ENCODE assay signal across 13 cellular contexts in the genomic region with DNA sequence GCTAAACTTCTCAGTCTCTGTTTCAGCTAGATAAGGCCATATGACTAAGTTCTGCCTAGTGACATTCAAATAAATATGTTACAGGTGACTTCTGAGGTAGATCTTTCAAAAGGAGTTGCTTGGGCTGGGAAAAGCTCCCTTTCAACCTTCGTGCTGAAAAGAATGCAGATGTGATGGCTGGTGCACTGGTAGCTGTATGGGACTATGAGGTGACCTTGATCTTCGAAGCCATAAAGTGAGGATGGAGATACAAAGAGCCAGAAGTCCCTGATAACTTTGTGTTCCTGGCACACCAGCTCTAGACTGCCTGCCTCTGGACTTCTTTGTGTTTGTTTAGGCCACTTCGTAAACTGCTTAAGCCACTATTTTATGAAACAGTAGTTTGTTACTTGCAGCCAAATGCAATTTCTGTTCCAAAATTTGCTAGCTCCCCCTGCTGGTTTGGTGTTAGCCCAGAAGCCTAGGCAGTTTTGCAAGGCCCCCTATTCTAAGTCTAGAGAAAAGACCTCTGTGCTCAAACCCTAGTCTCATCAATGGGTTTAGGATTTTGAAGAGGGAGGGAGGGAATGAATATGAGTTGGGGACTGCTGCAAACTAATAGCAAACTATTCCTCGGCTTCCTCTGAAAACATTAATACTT. TPM values are rescaled to one million over a fixed set of nuclear protein-coding genes. Genes with fewer than 3 reads are reported as not detected.
DNase-seq lines count a peak whose midpoint lies in the region; ATAC-seq, FAIRE-seq and TF ChIP-seq lines count a peak whose summit lies in the region.
"Had no signal": no experiment of that assay in that cellular context is flagged by ENCODE, and none has a peak within 500 bp of the region (broad histone marks: within the 10 kb centered on the region; RNA-seq: fewer than 3 reads in every experiment).

No MANE protein-coding gene starts in this region.

- 0 out of 2 replicates have a peak, but pooled peaks cover 2% of the 10 kb centered on the region for H3K9me3 ChIP-seq in K562 (replicated peaks; ENCODE audit: control insufficient read depth, insufficient read depth, low read depth, low read length)

- H3K9me3 Mint-ChIP-seq in activated CD8-positive, alpha-beta T cell treated with anti-CD3 and anti-CD28 coated beads for 36 hours = peaks cover 2% of the 10 kb centered on the region
- no peaks in the 10 kb centered on the region for H3K9me3 Mint-ChIP-seq in activated CD8-positive, alpha-beta T cell treated with anti-CD3 and anti-CD28 coated beads, Interleukin-2, amount 10 ng/mL, durations not matched to agents 7 days and 5 days (ENCODE audit: insufficient read depth)
- no peaks in the 10 kb centered on the region for H3K9me3 Mint-ChIP-seq in osteocyte (ENCODE audit: unreplicated experiment)

- DNase-seq in activated CD8-positive, alpha-beta T cell treated with anti-CD3 and anti-CD28 coated beads for 36 hours = peak; percentile 12
- no peak for DNase-seq in activated CD8-positive, alpha-beta T cell treated with anti-CD3 and anti-CD28 coated beads, Interleukin-2, amount 10 ng/mL, durations not matched to agents 7 days and 5 days
- peak; percentile 22 for DNase-seq in LoVo (ENCODE audit: low spot score)
- DNase-seq in K562 (ENCODE audit: extremely low read depth in 1 of 4, low spot score in 3 of 4) = peak in 2 of 4 experiments; percentile 17 to 36
- no peak for DNase-seq in osteocyte (ENCODE audit: extremely low spot score, unreplicated experiment)
- no peak for DNase-seq in omental fat pad (ENCODE audit: low spot score)
- DNase-seq: effector CD8-positive, alpha-beta T cell; MG63; NCI-H526 treated with DMSO at 0.1 percent for 48 hours had no signal

- WGBS in K562 (ENCODE audit: insufficient coverage, low coverage, missing lambda C conversion rate) = 4% methylated on average over 4 of the region's 4 CpGs

- TF ChIP-seq CTCF in activated CD8-positive, alpha-beta T cell treated with anti-CD3 and anti-CD28 coated beads for 36 hours (IDR thresholded peaks at IDR 0.05) = no peak
- TF ChIP-seq CTCF in K562 (IDR thresholded peaks at IDR 0.05 in 2 of 3, conservative IDR thresholded peaks at IDR 0.05 in 1 of 3; ENCODE audit: insufficient read depth in 2 of 3, low read depth in 1 of 3, low read length in 3 of 3) (peak; percentile 41 to 46 (median 42); a peak in 5 of 6 replicates), osteocyte (IDR thresholded peaks at IDR 0.05) (peak; percentile 21), omental fat pad (IDR thresholded peaks at IDR 0.05) (no peak)

- H3K27me3 ChIP-seq in K562 (ENCODE audit: control insufficient read depth in 2 of 2, insufficient read depth in 2 of 2, low read length in 2 of 2) = peaks cover 0 to 2% of the 10 kb centered on the region in 2 experiments; a peak in 1 of 5 replicates
- H3K27me3 ChIP-seq: BLaER1, MG63 had no signal

- H3K4me3 Mint-ChIP-seq in activated CD8-positive, alpha-beta T cell treated with anti-CD3 and anti-CD28 coated beads for 36 hours = no peak overlapping the region
- no peak overlapping the region for H3K4me3 Mint-ChIP-seq in activated CD8-positive, alpha-beta T cell treated with anti-CD3 and anti-CD28 coated beads, Interleukin-2, amount 10 ng/mL, durations not matched to agents 7 days and 5 days
- H3K4me3 Mint-ChIP-seq in osteocyte (ENCODE audit: unreplicated experiment) = no peak overlapping the region
- H3K4me3 Mint-ChIP-seq: activated naive CD8-positive, alpha-beta T cell had no signal

- in situ Hi-C loops in K562 (cut with MboI) = no loop called here

- H3K79me2 ChIP-seq in K562 (ENCODE audit: control insufficient read depth, insufficient read depth, low read length) = no peaks in the 10 kb centered on the region

- H3K9me1 ChIP-seq in K562 (ENCODE audit: control insufficient read depth, insufficient read depth, low read length) = no peaks in the 10 kb centered on the region

- no peak overlapping the region for H3K9ac ChIP-seq in K562 (ENCODE audit: insufficient read depth in 1 of 2, low read depth in 2 of 2, low read length in 2 of 2)
- H3K9ac ChIP-seq: BLaER1 had no signal

- no peaks in the 10 kb centered on the region for H3K4me1 Mint-ChIP-seq in activated CD8-positive, alpha-beta T cell treated with anti-CD3 and anti-CD28 coated beads for 36 hours (ENCODE audit: low read depth)
- H3K4me1 Mint-ChIP-seq in activated CD8-positive, alpha-beta T cell treated with anti-CD3 and anti-CD28 coated beads, Interleukin-2, amount 10 ng/mL, durations not matched to agents 7 days and 5 days (ENCODE audit: low read depth) = no peaks in the 10 kb centered on the region
- H3K4me1 Mint-ChIP-seq in osteocyte (ENCODE audit: unreplicated experiment) = no peaks in the 10 kb centered on the region

- CTCF ChIA-PET in activated CD8-positive, alpha-beta T cell treated with anti-CD3 and anti-CD28 coated beads for 36 hours (lab: Charles Lee) = interaction anchor here (1.7 kb wide), 1 partner anchor 23 kb away, joined by 8 read pairs; a partner anchor contains a TSS
- CTCF ChIA-PET in activated CD8-positive, alpha-beta T cell treated with anti-CD3 and anti-CD28 coated beads, Interleukin-2, amount 10 ng/mL, durations not matched to agents 7 days and 5 days (lab: Charles Lee) = no interaction called here
- CTCF ChIA-PET in K562 (lab: Yijun Ruan, JAX; ENCODE audit: low intra/inter-chr PET ratio) = no interaction called here

- no peaks in the 10 kb centered on the region for H3K36me3 ChIP-seq in K562 (ENCODE audit: control insufficient read depth, insufficient read depth, low read length)
- H3K36me3 ChIP-seq: BLaER1, MG63 had no signal

- no peak overlapping the region for H3K27ac ChIP-seq in K562 (ENCODE audit: extremely low read depth, low read depth, low read length)
- H3K27ac ChIP-seq: BLaER1 had no signal

- POLR2A ChIA-PET in activated CD8-positive, alpha-beta T cell treated with anti-CD3 and anti-CD28 coated beads for 36 hours (lab: Charles Lee) = no interaction called here
- POLR2A ChIA-PET in activated CD8-positive, alpha-beta T cell treated with anti-CD3 and anti-CD28 coated beads, Interleukin-2, amount 10 ng/mL, durations not matched to agents 7 days and 5 days (lab: Charles Lee) = no interaction called here
- POLR2A ChIA-PET in K562 (lab: Yijun Ruan, JAX) = interaction anchor here (1.0 kb wide), 1 partner anchor 389 kb away, joined by 3 read pairs; no protein-coding TSS in a partner anchor

- no peak overlapping the region for H3K4me2 ChIP-seq in K562 (ENCODE audit: insufficient read depth, low read length)
- H3K4me2 ChIP-seq: BLaER1 had no signal

- H3K4me3 ChIP-seq in K562 = no peak overlapping the region
- H3K4me3 ChIP-seq: BLaER1, MG63 had no signal

- H3K27ac Mint-ChIP-seq in activated CD8-positive, alpha-beta T cell treated with anti-CD3 and anti-CD28 coated beads for 36 hours = no peak overlapping the region
- no peak overlapping the region for H3K27ac Mint-ChIP-seq in activated CD8-positive, alpha-beta T cell treated with anti-CD3 and anti-CD28 coated beads, Interleukin-2, amount 10 ng/mL, durations not matched to agents 7 days and 5 days
- no peak overlapping the region for H3K27ac Mint-ChIP-seq in osteocyte (ENCODE audit: unreplicated experiment)
- H3K27ac Mint-ChIP-seq: activated naive CD8-positive, alpha-beta T cell had no signal

- no peak overlapping the region for H2AFZ ChIP-seq in K562 (ENCODE audit: low read depth, low read length)

- no TSS peak for BruUV-seq in K562 (replicated peaks; lab: Mats Ljungman, UMichigan)

- no peaks in the 10 kb centered on the region for H3K36me3 Mint-ChIP-seq in activated CD8-positive, alpha-beta T cell treated with anti-CD3 and anti-CD28 coated beads for 36 hours (ENCODE audit: low read depth)
- no peaks in the 10 kb centered on the region for H3K36me3 Mint-ChIP-seq in activated CD8-positive, alpha-beta T cell treated with anti-CD3 and anti-CD28 coated beads, Interleukin-2, amount 10 ng/mL, durations not matched to agents 7 days and 5 days (ENCODE audit: low read depth)
- no peaks in the 10 kb centered on the region for H3K36me3 Mint-ChIP-seq in osteocyte (ENCODE audit: unreplicated experiment)
- H3K36me3 Mint-ChIP-seq: activated naive CD8-positive, alpha-beta T cell had no signal

- no peak for ATAC-seq in activated CD8-positive, alpha-beta T cell treated with anti-CD3 and anti-CD28 coated beads for 36 hours
- ATAC-seq in activated CD8-positive, alpha-beta T cell treated with anti-CD3 and anti-CD28 coated beads, Interleukin-2, amount 10 ng/mL, durations not matched to agents 7 days and 5 days = no peak
- ATAC-seq in K562 = no peak
- no peak for ATAC-seq in HG02610 (IDR thresholded peaks at IDR 0.05; ENCODE audit: unreplicated experiment)
- ATAC-seq in omental fat pad (ENCODE audit: low FRiP score) = no peak
- ATAC-seq in HG03097 (IDR thresholded peaks at IDR 0.05; ENCODE audit: low FRiP score, unreplicated experiment) = no peak

- no peaks in the 10 kb centered on the region for H4K20me1 ChIP-seq in K562 (replicated peaks; ENCODE audit: control insufficient read depth, insufficient read depth, low read length)
- H4K20me1 ChIP-seq: BLaER1 had no signal

- TF ChIP-seq EP300 in K562 (IDR thresholded peaks at IDR 0.05; ENCODE audit: low read length) = no peak

- no peaks in the 10 kb centered on the region for H3K4me1 ChIP-seq in K562 (replicated peaks in 1 of 2; ENCODE audit: control insufficient read depth in 2 of 2, insufficient read depth in 2 of 2, low read length in 2 of 2)

- FAIRE-seq in K562 (lab: Jason Lieb, UNC) = peak; percentile 70

- intact Hi-C loops in activated CD8-positive, alpha-beta T cell treated with anti-CD3 and anti-CD28 coated beads for 36 hours (cut with micrococcal nuclease) = no loop called here
- intact Hi-C loops in K562 (cut with micrococcal nuclease) = no loop called here

- peak in 1 of 2 experiments; percentile 16; a peak in 1 of 4 replicates for TF ChIP-seq RAD21 in K562 (CRISPR knock-in tag; conservative IDR thresholded peaks at IDR 0.05 in 1 of 2, IDR thresholded peaks at IDR 0.05 in 1 of 2)

- peaks cover 11% of the 10 kb centered on the region for H3K27me3 Mint-ChIP-seq in activated CD8-positive, alpha-beta T cell treated with anti-CD3 and anti-CD28 coated beads for 36 hours
- no peaks in the 10 kb centered on the region for H3K27me3 Mint-ChIP-seq in activated CD8-positive, alpha-beta T cell treated with anti-CD3 and anti-CD28 coated beads, Interleukin-2, amount 10 ng/mL, durations not matched to agents 7 days and 5 days (ENCODE audit: low read depth)
- peaks cover 24% of the 10 kb centered on the region for H3K27me3 Mint-ChIP-seq in osteocyte (ENCODE audit: unreplicated experiment)

- no peak for TF ChIP-seq POLR2A in K562 (conservative IDR thresholded peaks at IDR 0.05)

RNA-seq across cellular contexts. Expression of a gene that starts 23.3 kb away (rescaled TPM):
- 10 to 100 TPM in 1 of 2 experiments, 1 to 10 TPM in 1; 6.2 to 13.3 TPM for total RNA-seq in activated CD8-positive, alpha-beta T cell treated with anti-CD3 and anti-CD28 coated beads for 36 hours
- 10 to 100 TPM in 1 of 2 experiments, 1 to 10 TPM in 1; 8.9 to 12.8 TPM for total RNA-seq in activated CD8-positive, alpha-beta T cell treated with anti-CD3 and anti-CD28 coated beads, Interleukin-2, amount 10 ng/mL, durations not matched to agents 7 days and 5 days
- total RNA-seq in K562 (2011; cell fraction: chromatin; rRNA removed; ENCODE audit: low replicate concordance) = 5.6 and 18.6 TPM in 2 replicates
- total RNA-seq in K562 (2011; cell fraction: nucleolus; rRNA removed) = 3.7 and 4.6 TPM in 2 replicates
- 6.3 and 7.7 TPM in 2 replicates for total RNA-seq in K562 (2011; cell fraction: nucleoplasm; rRNA removed)
- total RNA-seq in K562 (2014; rRNA removed) (3.7 and 4.3 TPM in 2 replicates), K562 (2014; rRNA removed; fragmentation: Illumina TruSeq; extraction: Trizol) (6.0 and 8.8 TPM in 2 replicates), K562 (2015; rRNA removed; fragmentation: Illumina TruSeq; extraction: Trizol) (5.1 and 7.4 TPM in 2 replicates), K562 (2021) (7.3 and 10.5 TPM in 2 replicates), osteocyte (16.0 and 19.7 TPM in 2 replicates), omental fat pad (1 to 10 TPM; 4.8 to 8.7 (median 6.0) TPM)
- polyA plus RNA-seq in K562 (2011; rRNA removed) (5.9 and 7.0 TPM in 2 replicates), K562 (2014; fragmentation: Illumina TruSeq; extraction: Trizol) (3.4 and 5.0 TPM in 2 replicates), K562 (2014; fragmentation: Nextera tagmentation; extraction: Ambion mirVana) (1 to 10 TPM; 4.4 to 7.7 TPM), K562 (2014; rRNA removed) (2.7 and 4.9 TPM in 2 replicates)
- polyA plus RNA-seq in K562 (2011; cell fraction: cytosol; rRNA removed) = 1.9 and 2.4 TPM in 2 replicates
- 3.2 and 3.8 TPM in 2 replicates for polyA plus RNA-seq in K562 (2011; cell fraction: nucleus; rRNA removed)
- 3.1 and 4.7 TPM in 2 replicates for polyA plus RNA-seq in K562 (2012)
- 11.1 and 12.4 TPM in 2 replicates for polyA minus RNA-seq in K562 (2011; rRNA and poly(A)+ RNA removed)
- polyA minus RNA-seq in K562 (2011; cell fraction: cytosol; rRNA and poly(A)+ RNA removed) = 5.2 and 5.6 TPM in 2 replicates
- polyA minus RNA-seq in K562 (2011; cell fraction: nucleus; rRNA and poly(A)+ RNA removed) = 2.7 and 5.0 TPM in 2 replicates

Comparison
In these comparisons a context has a peak if more than half of its experiments do, and no peak if none do; other contexts are left out.
1. DNase-seq: peak in activated CD8-positive, alpha-beta T cell treated with anti-CD3 and anti-CD28 coated beads for 36 hours (single experiment) and LoVo (single experiment); none in activated CD8-positive, alpha-beta T cell treated with anti-CD3 and anti-CD28 coated beads, Interleukin-2, amount 10 ng/mL, durations not matched to agents 7 days and 5 days (single experiment), osteocyte (single experiment) and omental fat pad (single experiment).
2. CTCF ChIP-seq: peak in K562 (3 of 3) and osteocyte (single experiment); none in activated CD8-positive, alpha-beta T cell treated with anti-CD3 and anti-CD28 coated beads for 36 hours (single experiment) and omental fat pad (0 of 3).